Comparison of ENCODE assay signal across 8 cellular contexts in the genomic region with DNA sequence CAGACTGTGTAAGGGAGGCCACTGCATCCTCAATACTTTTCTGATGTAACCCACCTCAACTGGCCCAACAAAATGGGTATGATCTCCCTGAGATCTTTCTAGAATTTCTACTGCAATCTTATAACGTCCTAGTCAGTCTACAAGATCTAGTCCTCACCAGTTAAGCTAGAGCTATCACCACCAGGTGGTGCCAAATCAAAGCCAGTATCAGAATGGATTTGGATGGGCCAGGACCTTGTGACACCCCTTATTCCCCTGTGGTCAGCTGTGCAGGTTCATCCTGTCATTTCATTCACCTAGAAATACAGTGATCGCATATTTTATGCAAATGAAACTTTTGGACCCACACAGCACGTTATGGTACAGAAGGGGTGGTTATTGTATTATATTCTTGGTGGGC.
A peak's percentile ranks its signal among the peaks of the same experiment; 100 is the strongest.
DNase-seq lines count a peak whose midpoint lies in the region; ATAC-seq and TF ChIP-seq lines count a peak whose summit lies in the region.

No MANE protein-coding gene starts in this region.

- H3K27me3 ChIP-seq in transverse colon = no peaks in the 10 kb centered on the region

- H3K9me3 Mint-ChIP-seq in activated T-helper 17 cell treated with anti-CD3 and anti-CD28 coated beads, Interleukin-2, amount 50 U/mL, for 72 hours = no peaks in the 10 kb centered on the region

- TF ChIP-seq EP300 in transverse colon (IDR thresholded peaks at IDR 0.05; ENCODE audit: low read depth) = no peak

- H3K4me3 Mint-ChIP-seq in activated T-helper 17 cell treated with anti-CD3 and anti-CD28 coated beads, Interleukin-2, amount 50 U/mL, for 72 hours = no peak overlapping the region

- ATAC-seq in activated T-helper 17 cell treated with anti-CD3 and anti-CD28 coated beads, Interleukin-2, amount 50 U/mL, for 72 hours (replicated peaks) = peak; percentile 37

- no peak overlapping the region for H3K4me3 ChIP-seq in transverse colon

- H3K4me1 ChIP-seq in transverse colon = peaks cover 0 to 6% (median 0%) of the 10 kb centered on the region in 4 donors

- no peaks in the 10 kb centered on the region for H3K4me1 Mint-ChIP-seq in activated T-helper 17 cell treated with anti-CD3 and anti-CD28 coated beads, Interleukin-2, amount 50 U/mL, for 72 hours

- H3K9me3 ChIP-seq in transverse colon = no peaks in the 10 kb centered on the region

- H3K36me3 Mint-ChIP-seq in activated T-helper 17 cell treated with anti-CD3 and anti-CD28 coated beads, Interleukin-2, amount 50 U/mL, for 72 hours (ENCODE audit: low read depth) = peaks cover 19% of the 10 kb centered on the region

- H3K27ac ChIP-seq in transverse colon = no peak overlapping the region

- no peak overlapping the region for H3K27ac Mint-ChIP-seq in activated T-helper 17 cell treated with anti-CD3 and anti-CD28 coated beads, Interleukin-2, amount 50 U/mL, for 72 hours

- in situ Hi-C loops in transverse colon (cut with MboI; ENCODE audit: low pct_ligation_motif_present in 1 of 4, low pct_unique_long_range_greater_than_20kb in 1 of 4, low sequenced_read_pairs in 3 of 4) = loop anchor here in 3 of 4 donors (5.0 to 25.0 kb wide), 2 partner anchors 179 to 184 kb away; a partner anchor contains a TSS

- H3K27me3 Mint-ChIP-seq in activated T-helper 17 cell treated with anti-CD3 and anti-CD28 coated beads, Interleukin-2, amount 50 U/mL, for 72 hours = no peaks in the 10 kb centered on the region

- peak; percentile 55 for TF ChIP-seq CTCF in AG09319 (IDR thresholded peaks at IDR 0.05; ENCODE audit: low read depth, low read length)
- TF ChIP-seq CTCF in transverse colon (IDR thresholded peaks at IDR 0.05) = peak; percentile 37 to 45 (median 41)

- TF ChIP-seq POLR2A in transverse colon (IDR thresholded peaks at IDR 0.05) = no peak

- intact Hi-C loops in transverse colon (cut with DNase I; ENCODE audit: low total_unique reads) = no loop called here

- 75 to 78% methylated on average over 3 of the region's 3 CpGs for WGBS in transverse colon (ENCODE audit: low coverage in 1 of 2), 2 donors

- H3K36me3 ChIP-seq in transverse colon = no peaks in the 10 kb centered on the region

- no peak for DNase-seq in AG09319 (ENCODE audit: extremely low read depth, low read depth)
- peak; percentile 37 for DNase-seq in GM04504 (ENCODE audit: low read depth)
- peak; percentile 18 for DNase-seq in MV-4-11 (lab: John Stamatoyannopoulos, UW)
- DNase-seq in inferior parietal cortex (ENCODE audit: extremely low spot score) = peak; percentile 55
- peak; percentile 16 for DNase-seq in transverse colon
- DNase-seq in effector CD4-positive, alpha-beta T cell = no peak
- DNase-seq in mucosa of gallbladder (ENCODE audit: low spot score) = no peak

Comparison
In these comparisons a context has a peak if more than half of its experiments do, and no peak if none do; other contexts are left out.
1. DNase-seq: peak in GM04504 (single experiment), MV-4-11 (single experiment), inferior parietal cortex (single experiment) and transverse colon (single experiment); none in AG09319 (single experiment), effector CD4-positive, alpha-beta T cell (single experiment) and mucosa of gallbladder (single experiment).